24 cellular contexts compared by ENCODE assay signal in the genomic region with DNA sequence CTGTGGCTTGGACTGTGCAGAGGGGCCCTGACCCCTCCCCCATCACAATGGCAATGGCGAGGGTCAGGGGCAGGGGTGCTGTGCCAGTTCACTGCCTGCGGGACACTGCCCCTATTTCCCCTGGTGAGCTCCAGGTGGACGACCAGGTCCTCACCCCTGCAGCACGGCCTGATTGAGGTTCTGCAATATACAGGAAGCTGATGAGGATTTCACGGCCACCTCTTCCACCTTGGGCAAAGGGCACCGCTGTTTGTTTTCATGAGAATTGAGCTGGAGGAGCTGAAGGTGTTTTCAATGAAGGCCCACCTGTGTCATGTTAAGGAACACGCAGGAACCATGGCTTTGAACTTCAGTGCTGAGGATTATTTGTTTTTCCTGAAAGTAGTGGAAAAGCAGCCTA.
A peak's percentile ranks its signal among the peaks of the same experiment; 100 is the strongest.
DNase-seq lines count a peak whose midpoint lies in the region; ATAC-seq, FAIRE-seq and TF ChIP-seq lines count a peak whose summit lies in the region.
"Had no signal": no experiment of that assay in that cellular context is flagged by ENCODE, and none has a peak within 500 bp of the region (broad histone marks: within the 10 kb centered on the region; RNA-seq: fewer than 3 reads in every experiment).

No MANE protein-coding gene starts in this region.

- no peaks in the 10 kb centered on the region for H4K20me1 ChIP-seq in HepG2 (ENCODE audit: insufficient read depth, low read length)
- H4K20me1 ChIP-seq: BLaER1 treated with 17β-estradiol and CSF1 and Interleukin-3, amounts not matched to agents 10 nM and 100 nM had no signal

- H3K4me2 ChIP-seq in HepG2 (ENCODE audit: low read depth, low read length), result no peak overlapping the region
- H3K4me2 ChIP-seq: A549; BLaER1 treated with 17β-estradiol and CSF1 and Interleukin-3, amounts not matched to agents 10 nM and 100 nM had no signal

- H3K27ac Mint-ChIP-seq in MCF 10A (ENCODE audit: low read depth, unreplicated experiment), result no peak overlapping the region
- H3K27ac Mint-ChIP-seq: B cell; CD4-positive, alpha-beta T cell; CD8-positive, alpha-beta T cell had no signal

- TF ChIP-seq RAD21 in HepG2 (CRISPR knock-in tag; IDR thresholded peaks at IDR 0.05), result no peak

- in situ Hi-C loops in HepG2 (cut with HindIII; ENCODE audit: extremely low pct_ligation_motif_present, low pct_unique_long_range_greater_than_20kb), result no loop called here

- no peaks in the 10 kb centered on the region for H3K9me3 ChIP-seq in HepG2 (ENCODE audit: low read length)
- no peaks in the 10 kb centered on the region for H3K9me3 ChIP-seq in right lobe of liver
- H3K9me3 ChIP-seq: Caco-2 had no signal

- no peak for FAIRE-seq in HepG2 (lab: Jason Lieb, UNC)
- FAIRE-seq: A549, D721Med, GM12878, GM12892, GM18507 had no signal

- TF ChIP-seq CTCF in HepG2 (CRISPR knock-in tag; IDR thresholded peaks at IDR 0.05) (no peak), right lobe of liver (IDR thresholded peaks at IDR 0.05) (no peak), MCF 10A (IDR thresholded peaks at IDR 0.05; ENCODE audit: unreplicated experiment) (no peak)

- H3K4me3 ChIP-seq in HepG2 (replicated peaks in 1 of 3; ENCODE audit: insufficient read depth in 1 of 3, low read depth in 2 of 3, low read length in 3 of 3), result no peak overlapping the region
- H3K4me3 ChIP-seq in right lobe of liver, result no peak overlapping the region
- H3K4me3 ChIP-seq: A549; BLaER1 treated with 17β-estradiol and CSF1 and Interleukin-3, amounts not matched to agents 10 nM and 100 nM; GM12878 had no signal

- 17% methylated on average over 4 of the region's 7 CpGs for WGBS in HepG2 (ENCODE audit: low lambda C conversion rate)
- WGBS in right lobe of liver (ENCODE audit: insufficient coverage, low coverage, low lambda C conversion rate, missing lambda C conversion rate), result 45% methylated on average over 3 of the region's 7 CpGs

- no peaks in the 10 kb centered on the region for H3K36me3 Mint-ChIP-seq in MCF 10A (ENCODE audit: insufficient read depth, unreplicated experiment)
- H3K36me3 Mint-ChIP-seq: CD8-positive, alpha-beta T cell had no signal

- H3K27me3 Mint-ChIP-seq in MCF 10A (ENCODE audit: insufficient read depth, unreplicated experiment), result no peaks in the 10 kb centered on the region

- H3K4me1 ChIP-seq in HepG2 (ENCODE audit: insufficient read depth, low read length) (no peaks in the 10 kb centered on the region), right lobe of liver (no peaks in the 10 kb centered on the region)
- H3K4me1 ChIP-seq: A549; BLaER1 treated with 17β-estradiol and CSF1 and Interleukin-3, amounts not matched to agents 10 nM and 100 nM; Caco-2 had no signal

- no peak overlapping the region for H2AFZ ChIP-seq in HepG2 (ENCODE audit: low read length)

- peak in 1 of 2 donors; percentile 7 for DNase-seq in left colon
- DNase-seq in HepG2 (ENCODE audit: low spot score), result no peak
- DNase-seq in right lobe of liver, result peak in 1 of 3 donors; percentile 22
- no peak for DNase-seq in MCF 10A (ENCODE audit: unreplicated experiment)
- no peak for DNase-seq in DMS53 treated with DMSO at 0.1 percent for 48 hours (lab: John Stamatoyannopoulos, UW; ENCODE audit: unreplicated experiment)
- DNase-seq: AML-193; Caco-2; Calu3; CD4-positive, alpha-beta T cell; CD8-positive, alpha-beta T cell; DMS79; DND-41; EL; GDM1 had no signal

- H3K36me3 ChIP-seq in HepG2 (replicated peaks in 1 of 2; ENCODE audit: control insufficient read depth in 1 of 2, insufficient read depth in 2 of 2, low read length in 2 of 2), result no peaks in the 10 kb centered on the region
- H3K36me3 ChIP-seq in right lobe of liver, result no peaks in the 10 kb centered on the region
- H3K36me3 ChIP-seq: BLaER1 treated with 17β-estradiol and CSF1 and Interleukin-3, amounts not matched to agents 10 nM and 100 nM had no signal

- H3K4me1 Mint-ChIP-seq in MCF 10A (ENCODE audit: insufficient read depth, unreplicated experiment), result peaks cover under 1% of the 10 kb centered on the region
- H3K4me1 Mint-ChIP-seq: B cell had no signal

- CTCF ChIA-PET in HepG2 (lab: Yijun Ruan, JAX; ENCODE audit: low intra/inter-chr PET ratio, low total read pairs) (no interaction called here), MCF 10A (lab: Yijun Ruan, JAX) (no interaction called here)

- H3K27ac ChIP-seq in HepG2 (ENCODE audit: extremely low read length, insufficient read depth, low read length), result no peak overlapping the region
- H3K27ac ChIP-seq in right lobe of liver, result no peak overlapping the region
- H3K27ac ChIP-seq: 22Rv1; A549; BLaER1 treated with 17β-estradiol and CSF1 and Interleukin-3, amounts not matched to agents 10 nM and 100 nM; C4-2B had no signal

- no peak overlapping the region for H3K4me3 Mint-ChIP-seq in MCF 10A (ENCODE audit: unreplicated experiment)
- H3K4me3 Mint-ChIP-seq: B cell; CD4-positive, alpha-beta T cell; CD8-positive, alpha-beta T cell had no signal

- no peaks in the 10 kb centered on the region for H3K9me3 Mint-ChIP-seq in MCF 10A (ENCODE audit: unreplicated experiment)
- H3K9me3 Mint-ChIP-seq: CD8-positive, alpha-beta T cell had no signal

- ATAC-seq in left colon, result peak; percentile 53
- ATAC-seq in HepG2, result no peak
- peak; percentile 53 to 70 (median 64) for ATAC-seq in right lobe of liver
- no peak for ATAC-seq in HG03045 (IDR thresholded peaks at IDR 0.05; ENCODE audit: unreplicated experiment)
- ATAC-seq: A549; CD8-positive, alpha-beta T cell; GM12878 had no signal

- POLR2A ChIA-PET in HepG2 (lab: Yijun Ruan, JAX), result no interaction called here
- POLR2A ChIA-PET in MCF 10A (lab: Yijun Ruan, JAX), result interaction anchor here (0.5 to 2.1 kb wide), 4 partner anchors 9 to 39 kb away, joined by 3 to 7 read pairs (median 4); no protein-coding TSS in a partner anchor

- TF ChIP-seq EP300 in HepG2 (IDR thresholded peaks at IDR 0.05; ENCODE audit: low read depth in 2 of 2, low read length in 2 of 2) (no peak), HepG2 (CRISPR knock-in tag; IDR thresholded peaks at IDR 0.05; ENCODE audit: borderline replicate concordance) (no peak)

- TF ChIP-seq POLR2A in HepG2 (IDR thresholded peaks at IDR 0.05; ENCODE audit: insufficient read depth in 1 of 2, low read depth in 2 of 2, low read length in 2 of 2) (no peak), right lobe of liver (IDR thresholded peaks at IDR 0.05) (no peak)

- intact Hi-C loops in left colon (cut with DNase I, micrococcal nuclease) (no loop called here), HepG2 (cut with micrococcal nuclease; ENCODE audit: unreplicated experiment) (no loop called here), right lobe of liver (cut with DNase I) (no loop called here), MCF 10A (cut with micrococcal nuclease) (no loop called here)

- no peaks in the 10 kb centered on the region for H3K79me2 ChIP-seq in HepG2 (ENCODE audit: insufficient read depth, low read length)

- no peak overlapping the region for H3K9ac ChIP-seq in HepG2 (ENCODE audit: insufficient read depth, low read depth, low read length)
- H3K9ac ChIP-seq: BLaER1 treated with 17β-estradiol and CSF1 and Interleukin-3, amounts not matched to agents 10 nM and 100 nM had no signal

- H3K27me3 ChIP-seq in HepG2 (ENCODE audit: control insufficient read depth in 1 of 2, insufficient read depth in 2 of 2, low read length in 2 of 2), result no peaks in the 10 kb centered on the region
- no peaks in the 10 kb centered on the region for H3K27me3 ChIP-seq in right lobe of liver
- H3K27me3 ChIP-seq: BLaER1 treated with 17β-estradiol and CSF1 and Interleukin-3, amounts not matched to agents 10 nM and 100 nM had no signal

- BruUV-seq in HepG2 (replicated peaks; lab: Mats Ljungman, UMichigan), result no TSS peak
- no TSS peak for BruUV-seq in MCF 10A (replicated peaks; lab: Mats Ljungman, UMichigan)

TF ChIP-seq in HepG2, 621 proteins besides CTCF, POLR2A, EP300 and RAD21:
- TF ChIP-seq ARID2 (CRISPR knock-in tag; IDR thresholded peaks at IDR 0.05; ENCODE audit: borderline replicate concordance) (no peak), POGZ (CRISPR knock-in tag; IDR thresholded peaks at IDR 0.05) (no peak), ZNF780A (CRISPR knock-in tag; IDR thresholded peaks at IDR 0.05) (no peak), BCL6 (CRISPR knock-in tag; IDR thresholded peaks at IDR 0.05) (peak; percentile 57; the same call in 1 of the 2 replicates), ETV5 (CRISPR knock-in tag; IDR thresholded peaks at IDR 0.05; ENCODE audit: borderline replicate concordance) (no peak)
TF ChIP-seq in HepG2: peak in this region for 1.

Comparison
In these comparisons a context has a peak if more than half of its experiments do, and no peak if none do; other contexts are left out.
1. ATAC-seq: peak in left colon (single experiment) and right lobe of liver (4 of 4); none in HepG2 (single experiment) and HG03045 (single experiment).